18 cellular contexts compared by ENCODE assay signal in genomic region chr1:61213612-61214011, GRCh38.
"Had no signal": no experiment of that assay in that cellular context is flagged by ENCODE, and none has a peak within 500 bp of the region (broad histone marks: within the 10 kb centered on the region; RNA-seq: fewer than 3 reads in every experiment).

No MANE protein-coding gene starts in this region.

- H3K27me3 Mint-ChIP-seq: stimulated activated naive CD8-positive, alpha-beta T cell treated with anti-CD3 and anti-CD28 coated beads, Interleukin-15, Interleukin-2, amounts not matched to agents 100 ng/mL and 50 ng/mL, for 24 hours had no signal

- H3K36me3 ChIP-seq: gastroesophageal sphincter, ovary, transverse colon had no signal

- DNase-seq: central memory CD4-positive, alpha-beta T cell; cortex of kidney; dorsolateral prefrontal cortex; effector CD8-positive, alpha-beta T cell; kidney; left cardiac atrium; mammary epithelial cell; naive thymus-derived CD4-positive, alpha-beta T cell; nucleus accumbens; ovary; right cardiac atrium; stimulated activated CD4-positive, alpha-beta T cell treated with anti-CD3 and anti-CD28 coated beads, Interleukin-2, amount 100 ng/mL, for 48 hours; testis; transverse colon had no signal

- H3K4me1 Mint-ChIP-seq: naive thymus-derived CD4-positive, alpha-beta T cell had no signal

- H3K4me2 ChIP-seq: smooth muscle cell had no signal

- H3K9me3 Mint-ChIP-seq: naive thymus-derived CD4-positive, alpha-beta T cell; neural crest cell; stimulated activated naive CD8-positive, alpha-beta T cell treated with anti-CD3 and anti-CD28 coated beads, Interleukin-15, Interleukin-2, amounts not matched to agents 100 ng/mL and 50 ng/mL, for 24 hours had no signal

- H3K27me3 ChIP-seq: dorsolateral prefrontal cortex, gastroesophageal sphincter, ovary, testis, transverse colon had no signal

- H3K4me1 ChIP-seq: testis, transverse colon had no signal

- H3K9me3 ChIP-seq: gastroesophageal sphincter, ovary, testis, transverse colon had no signal

- H3K27ac Mint-ChIP-seq: stimulated activated naive CD8-positive, alpha-beta T cell treated with anti-CD3 and anti-CD28 coated beads, Interleukin-15, Interleukin-2, amounts not matched to agents 100 ng/mL and 50 ng/mL, for 24 hours had no signal

- H3K27ac ChIP-seq: dorsolateral prefrontal cortex, gastroesophageal sphincter, ovary, testis, transverse colon had no signal

- H3K4me3 ChIP-seq: dorsolateral prefrontal cortex, gastroesophageal sphincter, ovary, smooth muscle cell, testis, transverse colon had no signal

- ATAC-seq: naive thymus-derived CD4-positive, alpha-beta T cell had no signal

- H3K4me3 Mint-ChIP-seq: naive thymus-derived CD4-positive, alpha-beta T cell; neural crest cell; stimulated activated naive CD8-positive, alpha-beta T cell treated with anti-CD3 and anti-CD28 coated beads, Interleukin-15, Interleukin-2, amounts not matched to agents 100 ng/mL and 50 ng/mL, for 24 hours had no signal
